9 cellular contexts compared by ENCODE assay signal in genomic region chr1:239997515-239998311, GRCh38.
DNase-seq lines count a peak whose midpoint lies in the region; ATAC-seq and TF ChIP-seq lines count a peak whose summit lies in the region.
"Had no signal": no experiment of that assay in that cellular context is flagged by ENCODE, and none has a peak within 500 bp of the region (broad histone marks: within the 10 kb centered on the region; RNA-seq: fewer than 3 reads in every experiment).

No MANE protein-coding gene starts in this region.

- ATAC-seq in RWPE2 (ENCODE audit: low read depth) = peak; percentile 43; the same call in 2 of the 3 replicates

- H3K36me3 ChIP-seq in RWPE2 (ENCODE audit: low read depth) (no peaks in the 10 kb centered on the region), rectal smooth muscle tissue (ENCODE audit: control insufficient read depth, insufficient read depth, low read length) (no peaks in the 10 kb centered on the region)

- 0 out of 2 replicates have a peak, but pooled peaks have one; percentile 4 for TF ChIP-seq CTCF in GM12874 (IDR thresholded peaks at IDR 0.05; ENCODE audit: insufficient read depth, low read depth, low read length)
- TF ChIP-seq CTCF in RWPE2 (IDR thresholded peaks at IDR 0.05; ENCODE audit: poor library complexity, severe bottlenecking) = no peak
- no peak for TF ChIP-seq CTCF in fibroblast of the aortic adventitia (IDR thresholded peaks at IDR 0.05; ENCODE audit: insufficient read depth, low read length)

- H3K27me3 ChIP-seq in RWPE2 (ENCODE audit: insufficient read depth, poor library complexity, severe bottlenecking) (peaks cover 41% of the 10 kb centered on the region), rectal smooth muscle tissue (ENCODE audit: control insufficient read depth, insufficient read depth, low read length) (peaks cover 7% of the 10 kb centered on the region)

- H3K4me1 ChIP-seq in RWPE2 (ENCODE audit: insufficient read depth, poor library complexity, severe bottlenecking) (peaks cover 13% of the 10 kb centered on the region), rectal smooth muscle tissue (ENCODE audit: control insufficient read depth, insufficient read depth, low read length) (no peaks in the 10 kb centered on the region)

- peak overlapping the region; percentile 27 for H3K4me3 ChIP-seq in RWPE2 (ENCODE audit: severe bottlenecking)
- H3K4me3 ChIP-seq in fibroblast of the aortic adventitia (ENCODE audit: low read depth, low read length) = peak overlapping the region; percentile 38
- peak overlapping the region; percentile 15 for H3K4me3 ChIP-seq in rectal smooth muscle tissue (ENCODE audit: low read length)

- H3K27ac ChIP-seq in RWPE2 (ENCODE audit: poor library complexity, severe bottlenecking) (no peak overlapping the region), rectal smooth muscle tissue (ENCODE audit: low read depth, low read length) (no peak overlapping the region)

- H3K9ac ChIP-seq in rectal smooth muscle tissue (ENCODE audit: low read length) = no peak overlapping the region

- H3K9me3 ChIP-seq in RWPE2 (ENCODE audit: severe bottlenecking) = no peaks in the 10 kb centered on the region

- DNase-seq in RWPE2 (ENCODE audit: low spot score) = no peak
- no peak for DNase-seq in fibroblast of the aortic adventitia (ENCODE audit: low read depth)
- no peak for DNase-seq in NCI-H2196 (lab: John Stamatoyannopoulos, UW; ENCODE audit: unreplicated experiment)
- no peak for DNase-seq in NCI-H1694 treated with DMSO at 0.1 percent for 48 hours (lab: John Stamatoyannopoulos, UW)
- no peak for DNase-seq in DMS153 (lab: John Stamatoyannopoulos, UW)
- no peak for DNase-seq in AG08395 (ENCODE audit: low spot score)
- DNase-seq: SW 1271 had no signal
